27 cellular contexts compared by ENCODE assay signal in the genomic region with DNA sequence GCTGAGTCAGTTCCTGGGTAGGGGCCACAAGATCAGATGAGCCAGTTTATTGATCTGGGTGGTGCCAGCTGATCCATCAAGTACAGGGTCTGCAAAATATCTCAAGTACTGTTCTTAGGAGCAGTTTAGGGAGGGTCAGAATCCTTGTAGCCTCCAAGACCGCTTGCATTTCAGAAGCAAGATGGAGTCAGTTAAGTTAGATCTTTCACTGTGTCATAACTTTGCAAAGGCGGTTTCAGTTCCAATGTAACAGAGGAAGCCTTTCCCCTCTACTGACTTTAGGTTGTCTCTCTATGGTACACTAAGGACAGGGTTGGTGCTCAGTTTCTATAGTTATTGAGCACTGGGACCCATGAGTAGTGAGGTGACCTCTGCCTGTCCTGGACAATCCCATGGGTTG.
"Had no signal": no experiment of that assay in that cellular context is flagged by ENCODE, and none has a peak within 500 bp of the region (broad histone marks: within the 10 kb centered on the region; RNA-seq: fewer than 3 reads in every experiment).

No MANE protein-coding gene starts in this region.

- H3K4me3 ChIP-seq: dorsolateral prefrontal cortex, gastrocnemius medialis, heart left ventricle, hepatocyte, mucosa of descending colon, pancreas, right lobe of liver, testis, tibial artery had no signal

- H3K9me3 Mint-ChIP-seq: mesothelial cell of epicardium; naive B cell; natural killer cell treated with Interleukin-12 subunit alpha and Interleukin-12 subunit beta and Interleukin-15 and Interleukin-18, amount 100 ng/mL, for 72 hours; neural crest cell; stimulated activated memory B cell treated with anti-CD40 and anti-IgM and Interleukin-4, amounts not matched to agents 10 μg/mL and 1 μg/mL and 100 μg/mL, for 72 hours; type B pancreatic cell had no signal

- H3K27ac Mint-ChIP-seq: mesothelial cell of epicardium; natural killer cell treated with Interleukin-12 subunit alpha and Interleukin-12 subunit beta and Interleukin-15 and Interleukin-18, amount 100 ng/mL, for 72 hours; progenitor cell of endocrine pancreas; stimulated activated memory B cell treated with anti-CD40 and anti-IgM and Interleukin-4, amounts not matched to agents 10 μg/mL and 1 μg/mL and 100 μg/mL, for 72 hours; type B pancreatic cell had no signal

- FAIRE-seq: colon, islet of Langerhans, pancreas had no signal

- H3K36me3 Mint-ChIP-seq: mesothelial cell of epicardium; naive B cell; natural killer cell treated with Interleukin-12 subunit alpha and Interleukin-12 subunit beta and Interleukin-15 and Interleukin-18, amount 100 ng/mL, for 72 hours; stimulated activated memory B cell treated with anti-CD40 and anti-IgM and Interleukin-4, amounts not matched to agents 10 μg/mL and 1 μg/mL and 100 μg/mL, for 72 hours; type B pancreatic cell had no signal

- H3K4me1 Mint-ChIP-seq: naive B cell; neural crest cell; stimulated activated memory B cell treated with anti-CD40 and anti-IgM and Interleukin-4, amounts not matched to agents 10 μg/mL and 1 μg/mL and 100 μg/mL, for 72 hours had no signal

- H3K27ac ChIP-seq: dorsolateral prefrontal cortex, gastrocnemius medialis, heart left ventricle, hepatocyte, neutrophil, pancreas, right lobe of liver, testis, tibial artery had no signal

- H3K27me3 ChIP-seq: gastrocnemius medialis, hepatocyte, pancreas, right lobe of liver, testis, tibial artery had no signal

- ATAC-seq: gastrocnemius medialis; left colon; mucosa of descending colon; pancreas; right lobe of liver; stimulated activated memory B cell treated with anti-CD40 and anti-IgM and Interleukin-4, amounts not matched to agents 10 μg/mL and 1 μg/mL and 100 μg/mL, for 72 hours; stimulated activated naive CD8-positive, alpha-beta T cell treated with anti-CD3 and anti-CD28 coated beads, Interleukin-15, Interleukin-2, amounts not matched to agents 100 U/mL and 50 U/mL, for 24 hours had no signal

- H3K9me3 ChIP-seq: gastrocnemius medialis, heart left ventricle, mucosa of descending colon, neutrophil, pancreas, right lobe of liver, testis, tibial artery had no signal

- DNase-seq: dorsolateral prefrontal cortex; effector CD4-positive, alpha-beta T cell; foreskin fibroblast; gastrocnemius medialis; heart left ventricle; left colon; mesenchymal stem cell; mucosa of descending colon; naive B cell; pancreas; right lobe of liver; stimulated activated CD4-positive, alpha-beta T cell treated with anti-CD3 and anti-CD28 coated beads, Interleukin-2, amount 100 ng/mL, for 24 hours; stimulated activated CD4-positive, alpha-beta T cell treated with anti-CD3 and anti-CD28 coated beads, Interleukin-4, amount 100 ng/mL, for 24 hours; stimulated activated naive CD8-positive, alpha-beta T cell treated with anti-CD3 and anti-CD28 coated beads, Interleukin-15, Interleukin-2, amounts not matched to agents 100 U/mL and 50 U/mL, for 24 hours; substantia nigra; testis; tibial artery had no signal

- H3K4me1 ChIP-seq: gastrocnemius medialis, heart left ventricle, pancreas, right lobe of liver, testis, tibial artery had no signal

- H3K36me3 ChIP-seq: gastrocnemius medialis, heart left ventricle, neutrophil, pancreas, right lobe of liver, tibial artery had no signal

- H3K4me3 Mint-ChIP-seq: mesothelial cell of epicardium; naive B cell; natural killer cell treated with Interleukin-12 subunit alpha and Interleukin-12 subunit beta and Interleukin-15 and Interleukin-18, amount 100 ng/mL, for 72 hours; neural crest cell; stimulated activated memory B cell treated with anti-CD40 and anti-IgM and Interleukin-4, amounts not matched to agents 10 μg/mL and 1 μg/mL and 100 μg/mL, for 72 hours; type B pancreatic cell had no signal
